In genomic region chr1:22711591-22712501, GRCh38 we compare ENCODE assay signal across 7 cellular contexts. TPM values are rescaled to one million over a fixed set of nuclear protein-coding genes. Genes with fewer than 3 reads are reported as not detected.
DNase-seq lines count a peak whose midpoint lies in the region; ATAC-seq and TF ChIP-seq lines count a peak whose summit lies in the region.

No MANE protein-coding gene starts in this region.

- H3K4me3 ChIP-seq in Peyer's patch (peak overlapping the region; percentile 37 to 70 (median 54)), fibroblast of lung (replicated peaks in 1 of 4; ENCODE audit: control extremely low read depth in 1 of 4, insufficient read depth in 1 of 4, low read depth in 3 of 4, low read length in 4 of 4) (peak overlapping the region; percentile 39 to 63 (median 51))

- POLR2A ChIA-PET in GM10248 (lab: Yijun Ruan, JAX): no interaction called here

- no peaks in the 10 kb centered on the region for H3K9me3 ChIP-seq in Peyer's patch
- no peaks in the 10 kb centered on the region for H3K9me3 ChIP-seq in fibroblast of lung (ENCODE audit: control insufficient read depth, insufficient read depth, low read depth, low read length)

- no peak overlapping the region for H2AFZ ChIP-seq in fibroblast of lung (ENCODE audit: low read length)

- H3K27me3 ChIP-seq in Peyer's patch (no peaks in the 10 kb centered on the region), fibroblast of lung (ENCODE audit: control insufficient read depth, insufficient read depth, low read length) (no peaks in the 10 kb centered on the region)

- H3K36me3 ChIP-seq in Peyer's patch (no peaks in the 10 kb centered on the region), fibroblast of lung (ENCODE audit: control insufficient read depth, insufficient read depth, low read length) (no peaks in the 10 kb centered on the region)

- peaks cover 0 to 39% (median 8%) of the 10 kb centered on the region in 4 donors for H3K4me1 ChIP-seq in Peyer's patch
- H3K4me1 ChIP-seq in fibroblast of lung (ENCODE audit: control insufficient read depth, extremely low read depth, insufficient read depth, low read length): peaks cover 9% of the 10 kb centered on the region

- ATAC-seq in GM19438 (IDR thresholded peaks at IDR 0.05; ENCODE audit: low read depth, unreplicated experiment) (peak; percentile 14), HG02610 (IDR thresholded peaks at IDR 0.05; ENCODE audit: unreplicated experiment) (no peak), GM21381 (IDR thresholded peaks at IDR 0.05; ENCODE audit: unreplicated experiment) (no peak)

- TF ChIP-seq CTCF in Peyer's patch (IDR thresholded peaks at IDR 0.05) (no peak), fibroblast of lung (conservative IDR thresholded peaks at IDR 0.05 in 1 of 2, IDR thresholded peaks at IDR 0.05 in 1 of 2; ENCODE audit: low read depth in 1 of 2, low read length in 2 of 2) (no peak), GM10248 (IDR thresholded peaks at IDR 0.05; ENCODE audit: control extremely low read depth, extremely low read depth, low read depth, missing control alignments) (no peak)

- H4K20me1 ChIP-seq in fibroblast of lung (ENCODE audit: control insufficient read depth, extremely low read depth, insufficient read depth, low read length): no peaks in the 10 kb centered on the region

- H3K27ac ChIP-seq in Peyer's patch: peak overlapping the region; percentile 9 to 61 (median 36)
- peak overlapping the region; percentile 20 for H3K27ac ChIP-seq in fibroblast of lung (ENCODE audit: insufficient read depth, low read length)

- H3K9ac ChIP-seq in fibroblast of lung (ENCODE audit: insufficient read depth, low read length): peak overlapping the region; percentile 2

- no peak for TF ChIP-seq POLR2A in Peyer's patch (IDR thresholded peaks at IDR 0.05)

- no peaks in the 10 kb centered on the region for H3K79me2 ChIP-seq in fibroblast of lung (ENCODE audit: control insufficient read depth, insufficient read depth, low read length)

- CTCF ChIA-PET in GM10248 (lab: Yijun Ruan, JAX): interaction anchor here (0.9 kb wide), 1 partner anchor 8 kb away, joined by 4 read pairs; no protein-coding TSS in a partner anchor

- H3K4me2 ChIP-seq in fibroblast of lung (ENCODE audit: extremely low read depth, insufficient read depth, low read length): peak overlapping the region; percentile 90

- peak in 1 of 3 donors; percentile 65 for DNase-seq in Peyer's patch
- DNase-seq in fibroblast of lung (ENCODE audit: low read depth in 2 of 2): peak; percentile 41 to 47
- peak; percentile 41 for DNase-seq in renal cortical epithelial cell (ENCODE audit: low read depth)
- DNase-seq in GM10248 (ENCODE audit: extremely low spot score): no peak

RNA-seq across cellular contexts. Expression of gene EPHB2, which starts 1.2 kb away (rescaled TPM):
- total RNA-seq in Peyer's patch (10 to 100 TPM; 24.5 to 71.0 (median 53.9) TPM), fibroblast of lung (11.2 and 12.3 TPM in 2 replicates), renal cortical epithelial cell (136 and 159 TPM in 2 replicates)
- polyA plus RNA-seq in fibroblast of lung: 4.1 and 21.8 TPM in 2 replicates
- polyA plus RNA-seq in fibroblast of lung (2012): 6.5 and 34.9 TPM in 2 replicates
- 34.6 and 147 TPM in 2 replicates for polyA minus RNA-seq in fibroblast of lung (ENCODE audit: low replicate concordance)

RNA-seq across cellular contexts. Expression of gene C1QB, which starts 58.8 kb away (rescaled TPM):
- total RNA-seq in Peyer's patch: 100 to 1,000 TPM in 2 of 4 donors, 10 to 100 TPM in 2; 54.3 to 107 (median 86.1) TPM
- total RNA-seq in fibroblast of lung: not detected in 2 replicates
- polyA plus RNA-seq in fibroblast of lung: not detected in 2 replicates
- not detected in 2 replicates for polyA plus RNA-seq in fibroblast of lung (2012)
- polyA minus RNA-seq in fibroblast of lung (ENCODE audit: low replicate concordance): not detected in 2 replicates
- not detected in 2 replicates for total RNA-seq in renal cortical epithelial cell

Comparison
In these comparisons a context has a peak if more than half of its experiments do, and no peak if none do; other contexts are left out.
1. RNA of gene C1QB, which starts 58.8 kb away (total RNA-seq): 54.3 to 107 TPM in Peyer's patch; not detected in fibroblast of lung and not detected in renal cortical epithelial cell; every median in the first group is over 10 times any median in the second.